14 cellular contexts compared by ENCODE assay signal in genomic region chr7:24139996-24140395, GRCh38.
DNase-seq lines count a peak whose midpoint lies in the region; ATAC-seq, FAIRE-seq and TF ChIP-seq lines count a peak whose summit lies in the region.
"Had no signal": no experiment of that assay in that cellular context is flagged by ENCODE, and none has a peak within 500 bp of the region (broad histone marks: within the 10 kb centered on the region; RNA-seq: fewer than 3 reads in every experiment).

No MANE protein-coding gene starts in this region.

- TF ChIP-seq RAD21 in K562 (CRISPR knock-in tag; conservative IDR thresholded peaks at IDR 0.05 in 1 of 2, IDR thresholded peaks at IDR 0.05 in 1 of 2): no peak

- TF ChIP-seq CTCF in K562 (IDR thresholded peaks at IDR 0.05 in 2 of 3, conservative IDR thresholded peaks at IDR 0.05 in 1 of 3; ENCODE audit: insufficient read depth in 2 of 3, low read depth in 1 of 3, low read length in 3 of 3) (no peak), mucosa of descending colon (IDR thresholded peaks at IDR 0.05) (no peak)

- peaks cover 2 to 8% of the 10 kb centered on the region in 2 experiments; a peak in 2 of 5 replicates for H3K27me3 ChIP-seq in K562 (ENCODE audit: control insufficient read depth in 2 of 2, insufficient read depth in 2 of 2, low read length in 2 of 2)
- H3K27me3 ChIP-seq: BLaER1 treated with 17β-estradiol and CSF1 and Interleukin-3, amounts not matched to agents 10 nM and 100 nM had no signal

- H4K20me1 ChIP-seq in K562 (replicated peaks; ENCODE audit: control insufficient read depth, insufficient read depth, low read length): no peaks in the 10 kb centered on the region
- H4K20me1 ChIP-seq: BLaER1 treated with 17β-estradiol and CSF1 and Interleukin-3, amounts not matched to agents 10 nM and 100 nM had no signal

- DNase-seq in SK-MEL-5 (ENCODE audit: low read depth, low spot score) (peak; percentile 30), K562 (ENCODE audit: extremely low read depth in 1 of 4, low spot score in 3 of 4) (no peak), mucosa of descending colon (no peak), SKM-1 (lab: John Stamatoyannopoulos, UW; ENCODE audit: unreplicated experiment) (no peak)
- DNase-seq in stimulated activated naive CD8-positive, alpha-beta T cell treated with anti-CD3 and anti-CD28 coated beads, Interleukin-15, amount 100 ng/mL, for 72 hours: no peak
- DNase-seq: Calu3; CD8-positive, alpha-beta T cell; DMS79 treated with DMSO at 0.1 percent for 48 hours; GF-D8; GOT3; H9 had no signal

- H3K27ac ChIP-seq in K562 (ENCODE audit: extremely low read depth, low read depth, low read length): no peak overlapping the region
- H3K27ac ChIP-seq: BLaER1 treated with 17β-estradiol and CSF1 and Interleukin-3, amounts not matched to agents 10 nM and 100 nM had no signal

- in situ Hi-C loops in SK-MEL-5 (cut with HindIII; ENCODE audit: low pct_unique_long_range_greater_than_20kb, low sequenced_read_pairs): no loop called here
- in situ Hi-C loops in K562 (cut with MboI): no loop called here

- ATAC-seq in K562 (no peak), mucosa of descending colon (peak; percentile 36), HG03342 (IDR thresholded peaks at IDR 0.05; ENCODE audit: unreplicated experiment) (no peak)
- ATAC-seq in stimulated activated naive CD8-positive, alpha-beta T cell treated with anti-CD3 and anti-CD28 coated beads, Interleukin-15, amount 100 ng/mL, for 72 hours: no peak
- ATAC-seq: CD8-positive, alpha-beta T cell had no signal

- no peak overlapping the region for H3K27ac Mint-ChIP-seq in stimulated activated naive CD8-positive, alpha-beta T cell treated with anti-CD3 and anti-CD28 coated beads, Interleukin-15, amount 100 ng/mL, for 72 hours
- H3K27ac Mint-ChIP-seq: B cell; CD8-positive, alpha-beta T cell; H9 had no signal

- no peak overlapping the region for H3K4me2 ChIP-seq in K562 (ENCODE audit: insufficient read depth, low read length)

- H3K4me1 ChIP-seq in K562 (replicated peaks in 1 of 2; ENCODE audit: control insufficient read depth in 2 of 2, insufficient read depth in 2 of 2, low read length in 2 of 2) (no peaks in the 10 kb centered on the region), mucosa of descending colon (ENCODE audit: low read depth) (no peaks in the 10 kb centered on the region)

- no peaks in the 10 kb centered on the region for H3K9me1 ChIP-seq in K562 (ENCODE audit: control insufficient read depth, insufficient read depth, low read length)

- no peaks in the 10 kb centered on the region for H3K9me3 Mint-ChIP-seq in stimulated activated naive CD8-positive, alpha-beta T cell treated with anti-CD3 and anti-CD28 coated beads, Interleukin-15, amount 100 ng/mL, for 72 hours
- H3K9me3 Mint-ChIP-seq: CD8-positive, alpha-beta T cell; H9 had no signal

- FAIRE-seq in K562 (lab: Jason Lieb, UNC): no peak

- no peak for TF ChIP-seq POLR2A in K562 (conservative IDR thresholded peaks at IDR 0.05)

- no peaks in the 10 kb centered on the region for H3K9me3 ChIP-seq in K562 (replicated peaks; ENCODE audit: control insufficient read depth, insufficient read depth, low read depth, low read length)
- H3K9me3 ChIP-seq in mucosa of descending colon: no peaks in the 10 kb centered on the region

- H3K36me3 ChIP-seq in K562 (ENCODE audit: control insufficient read depth, insufficient read depth, low read length) (no peaks in the 10 kb centered on the region), mucosa of descending colon (ENCODE audit: low read depth) (no peaks in the 10 kb centered on the region)
- H3K36me3 ChIP-seq: BLaER1 treated with 17β-estradiol and CSF1 and Interleukin-3, amounts not matched to agents 10 nM and 100 nM had no signal

- H3K27me3 Mint-ChIP-seq in stimulated activated naive CD8-positive, alpha-beta T cell treated with anti-CD3 and anti-CD28 coated beads, Interleukin-15, amount 100 ng/mL, for 72 hours: peaks cover 34% of the 10 kb centered on the region

- peaks cover 5% of the 10 kb centered on the region for H3K4me1 Mint-ChIP-seq in stimulated activated naive CD8-positive, alpha-beta T cell treated with anti-CD3 and anti-CD28 coated beads, Interleukin-15, amount 100 ng/mL, for 72 hours

- no peak for TF ChIP-seq EP300 in K562 (IDR thresholded peaks at IDR 0.05; ENCODE audit: low read length)

- H2AFZ ChIP-seq in K562 (ENCODE audit: low read depth, low read length): no peak overlapping the region

- CTCF ChIA-PET in K562 (lab: Yijun Ruan, JAX; ENCODE audit: low intra/inter-chr PET ratio): no interaction called here

- BruUV-seq in K562 (replicated peaks; lab: Mats Ljungman, UMichigan): no TSS peak

- H3K79me2 ChIP-seq in K562 (ENCODE audit: control insufficient read depth, insufficient read depth, low read length): no peaks in the 10 kb centered on the region

- H3K9ac ChIP-seq in K562 (ENCODE audit: insufficient read depth in 1 of 2, low read depth in 2 of 2, low read length in 2 of 2): no peak overlapping the region
- H3K9ac ChIP-seq: BLaER1 treated with 17β-estradiol and CSF1 and Interleukin-3, amounts not matched to agents 10 nM and 100 nM had no signal

- H3K4me3 ChIP-seq in K562 (no peak overlapping the region), mucosa of descending colon (no peak overlapping the region)
- H3K4me3 ChIP-seq: BLaER1 treated with 17β-estradiol and CSF1 and Interleukin-3, amounts not matched to agents 10 nM and 100 nM had no signal

- 0% methylated on average over 3 of the region's 3 CpGs for WGBS in K562 (ENCODE audit: insufficient coverage, low coverage, missing lambda C conversion rate)

- H3K4me3 Mint-ChIP-seq in stimulated activated naive CD8-positive, alpha-beta T cell treated with anti-CD3 and anti-CD28 coated beads, Interleukin-15, amount 100 ng/mL, for 72 hours: no peak overlapping the region
- H3K4me3 Mint-ChIP-seq: B cell; CD8-positive, alpha-beta T cell; H9 had no signal

- intact Hi-C loops in K562 (cut with micrococcal nuclease): no loop called here
- intact Hi-C loops in mucosa of descending colon (cut with DNase I, micrococcal nuclease): no loop called here

- POLR2A ChIA-PET in K562 (lab: Yijun Ruan, JAX): no interaction called here

TF ChIP-seq in K562, 482 proteins besides CTCF, POLR2A, EP300 and RAD21:
- TF ChIP-seq ZNF785 (CRISPR knock-in tag; IDR thresholded peaks at IDR 0.05) (no peak), NCOA2 (IDR thresholded peaks at IDR 0.05; ENCODE audit: partially characterized antibody in 2 of 2) (no peak), SNAPC5 (CRISPR knock-in tag; IDR thresholded peaks at IDR 0.05) (no peak), NR3C1 (CRISPR knock-in tag; IDR thresholded peaks at IDR 0.05) (no peak), ZNF165 (CRISPR knock-in tag; IDR thresholded peaks at IDR 0.05; ENCODE audit: borderline replicate concordance) (no peak), RBM25 (IDR thresholded peaks at IDR 0.05; ENCODE audit: low read depth, low read length, severe bottlenecking) (peak; percentile 68), ELF2 (CRISPR knock-in tag; IDR thresholded peaks at IDR 0.05) (no peak), NR2F6 (CRISPR knock-in tag; IDR thresholded peaks at IDR 0.05) (no peak)
